Comparison of ENCODE assay signal across 15 cellular contexts in genomic region chr6:139800837-139801236, GRCh38.
DNase-seq lines count a peak whose midpoint lies in the region; ATAC-seq and TF ChIP-seq lines count a peak whose summit lies in the region.
"Had no signal": no experiment of that assay in that cellular context is flagged by ENCODE, and none has a peak within 500 bp of the region (broad histone marks: within the 10 kb centered on the region; RNA-seq: fewer than 3 reads in every experiment).

No MANE protein-coding gene starts in this region.

- no peaks in the 10 kb centered on the region for H3K27me3 ChIP-seq in OCI-LY3 (ENCODE audit: low read depth, low read length)
- H3K27me3 ChIP-seq: BLaER1 had no signal

- H3K9ac ChIP-seq in OCI-LY3 (ENCODE audit: low read length): no peak overlapping the region
- H3K9ac ChIP-seq: BLaER1 had no signal

- H3K36me3 ChIP-seq in OCI-LY3 (replicated peaks; ENCODE audit: low read depth, low read length): no peaks in the 10 kb centered on the region
- H3K36me3 ChIP-seq: BLaER1 had no signal

- H3K27ac ChIP-seq in OCI-LY3 (ENCODE audit: low read length): 0 out of 2 replicates have a peak overlapping the region, but pooled peaks have one; percentile 23
- H3K27ac ChIP-seq: BLaER1 had no signal

- no peaks in the 10 kb centered on the region for H3K9me3 ChIP-seq in OCI-LY3 (ENCODE audit: insufficient read depth, low read length)
- H3K9me3 ChIP-seq: mucosa of descending colon had no signal

- H4K20me1 ChIP-seq in OCI-LY3 (ENCODE audit: insufficient read depth, low read length): no peaks in the 10 kb centered on the region
- H4K20me1 ChIP-seq: BLaER1 had no signal

- no peak overlapping the region for H3K4me3 ChIP-seq in OCI-LY3 (ENCODE audit: low read length)
- H3K4me3 ChIP-seq: BLaER1, mucosa of descending colon had no signal

- no peaks in the 10 kb centered on the region for H3K79me2 ChIP-seq in OCI-LY3 (ENCODE audit: low read length)

- H3K4me2 ChIP-seq in OCI-LY3 (ENCODE audit: low read length): peak overlapping the region; percentile 41
- H3K4me2 ChIP-seq: BLaER1 had no signal

- H3K4me1 ChIP-seq in OCI-LY3 (ENCODE audit: low read length): peaks cover 19% of the 10 kb centered on the region
- H3K4me1 ChIP-seq: BLaER1 had no signal

- H3K4me1 Mint-ChIP-seq in Calu3 (ENCODE audit: low read depth, unreplicated experiment) (no peaks in the 10 kb centered on the region), progenitor cell of endocrine pancreas (ENCODE audit: low read depth) (no peaks in the 10 kb centered on the region)
- H3K4me1 Mint-ChIP-seq: stimulated activated naive CD8-positive, alpha-beta T cell treated with anti-CD3 and anti-CD28 coated beads, Interleukin-15, amount 100 ng/mL, for 72 hours had no signal

- TF ChIP-seq CTCF in OCI-LY3 (IDR thresholded peaks at IDR 0.05; ENCODE audit: low read depth, low read length) (no peak), Calu3 (IDR thresholded peaks at IDR 0.05; ENCODE audit: unreplicated experiment) (no peak), progenitor cell of endocrine pancreas (IDR thresholded peaks at IDR 0.05; ENCODE audit: unreplicated experiment) (no peak)

- intact Hi-C loops in Calu3 (cut with micrococcal nuclease; ENCODE audit: unreplicated experiment): no loop called here

- no TSS peak for BruUV-seq in Calu3 (replicated peaks; lab: Mats Ljungman, UMichigan)

- no peak overlapping the region for H3K4me3 Mint-ChIP-seq in Calu3 (ENCODE audit: low read depth, unreplicated experiment)
- no peak overlapping the region for H3K4me3 Mint-ChIP-seq in progenitor cell of endocrine pancreas (ENCODE audit: low read depth)
- H3K4me3 Mint-ChIP-seq: stimulated activated naive CD8-positive, alpha-beta T cell treated with anti-CD3 and anti-CD28 coated beads, Interleukin-15, amount 100 ng/mL, for 72 hours had no signal

- H3K27me3 Mint-ChIP-seq in Calu3 (ENCODE audit: unreplicated experiment) (no peaks in the 10 kb centered on the region), progenitor cell of endocrine pancreas (no peaks in the 10 kb centered on the region)
- H3K27me3 Mint-ChIP-seq: stimulated activated naive CD8-positive, alpha-beta T cell treated with anti-CD3 and anti-CD28 coated beads, Interleukin-15, amount 100 ng/mL, for 72 hours had no signal

- DNase-seq in C1 segment of cervical spinal cord (lab: John Stamatoyannopoulos, UW) (no peak), Calu3 (no peak), GM19240 (ENCODE audit: insufficient read length, low spot score) (no peak), progenitor cell of endocrine pancreas (ENCODE audit: low spot score, unreplicated experiment) (no peak)
- DNase-seq: activated CD8-positive, alpha-beta memory T cell treated with anti-CD3 and anti-CD28 coated beads, Interleukin-2, amount 50 U/mL, for 4 hours; mucosa of descending colon; NCI-H510A treated with DMSO at 0.1 percent for 48 hours; SIG-M5; stimulated activated CD4-positive, alpha-beta T cell treated with anti-CD3 and anti-CD28 coated beads, Interleukin-2, amount 100 ng/mL, for 48 hours; stimulated activated naive CD8-positive, alpha-beta T cell treated with anti-CD3 and anti-CD28 coated beads, Interleukin-15, amount 100 ng/mL, for 72 hours had no signal

- no peaks in the 10 kb centered on the region for H3K9me3 Mint-ChIP-seq in Calu3 (ENCODE audit: low read depth, unreplicated experiment)
- no peaks in the 10 kb centered on the region for H3K9me3 Mint-ChIP-seq in progenitor cell of endocrine pancreas (ENCODE audit: low read depth)
- H3K9me3 Mint-ChIP-seq: stimulated activated naive CD8-positive, alpha-beta T cell treated with anti-CD3 and anti-CD28 coated beads, Interleukin-15, amount 100 ng/mL, for 72 hours had no signal

- H3K27ac Mint-ChIP-seq in Calu3 (ENCODE audit: unreplicated experiment) (no peak overlapping the region), progenitor cell of endocrine pancreas (no peak overlapping the region)
- H3K27ac Mint-ChIP-seq: stimulated activated naive CD8-positive, alpha-beta T cell treated with anti-CD3 and anti-CD28 coated beads, Interleukin-15, amount 100 ng/mL, for 72 hours had no signal

- CTCF ChIA-PET in Calu3 (lab: Charles Lee): no interaction called here

- no peak overlapping the region for H2AFZ ChIP-seq in OCI-LY3 (ENCODE audit: low read depth, low read length)

- ATAC-seq in GM18870 (IDR thresholded peaks at IDR 0.05; ENCODE audit: unreplicated experiment) (peak; percentile 98), GM21528 (IDR thresholded peaks at IDR 0.05; ENCODE audit: low FRiP score, unreplicated experiment) (peak; percentile 72), HG03095 (IDR thresholded peaks at IDR 0.05; ENCODE audit: unreplicated experiment) (peak; percentile 65)
- ATAC-seq: stimulated activated naive CD8-positive, alpha-beta T cell treated with anti-CD3 and anti-CD28 coated beads, Interleukin-15, amount 100 ng/mL, for 72 hours had no signal

- H3K36me3 Mint-ChIP-seq in Calu3 (ENCODE audit: insufficient read depth, unreplicated experiment) (no peaks in the 10 kb centered on the region), progenitor cell of endocrine pancreas (ENCODE audit: insufficient read depth) (no peaks in the 10 kb centered on the region)
